1 cellular context compared by ENCODE assay signal in the genomic region with DNA sequence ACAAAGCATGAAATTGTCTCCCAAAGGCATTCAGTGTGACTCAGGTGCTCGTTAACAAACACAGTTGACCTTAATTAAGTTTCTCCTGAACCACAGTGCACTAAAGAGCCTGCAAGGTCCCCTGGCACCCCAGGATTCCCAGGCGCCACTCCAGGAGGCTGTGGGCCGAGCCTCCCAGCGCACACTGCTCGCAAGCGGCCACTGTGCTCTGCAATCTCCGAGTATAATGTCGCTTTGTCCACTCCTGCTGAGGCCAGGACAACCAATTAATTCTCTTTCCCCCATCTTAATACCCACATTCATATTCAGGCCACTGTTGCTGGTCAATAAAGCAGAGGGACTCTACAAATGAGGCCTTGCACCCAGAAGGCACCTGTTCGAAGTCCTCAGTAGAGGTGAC.
TF ChIP-seq lines count a peak whose summit lies in the region.

No MANE protein-coding gene starts in this region.

TF ChIP-seq in WTC11, 78 proteins besides CTCF, POLR2A, EP300 and RAD21 (continued from another document):
- TF ChIP-seq, protein P1, sequence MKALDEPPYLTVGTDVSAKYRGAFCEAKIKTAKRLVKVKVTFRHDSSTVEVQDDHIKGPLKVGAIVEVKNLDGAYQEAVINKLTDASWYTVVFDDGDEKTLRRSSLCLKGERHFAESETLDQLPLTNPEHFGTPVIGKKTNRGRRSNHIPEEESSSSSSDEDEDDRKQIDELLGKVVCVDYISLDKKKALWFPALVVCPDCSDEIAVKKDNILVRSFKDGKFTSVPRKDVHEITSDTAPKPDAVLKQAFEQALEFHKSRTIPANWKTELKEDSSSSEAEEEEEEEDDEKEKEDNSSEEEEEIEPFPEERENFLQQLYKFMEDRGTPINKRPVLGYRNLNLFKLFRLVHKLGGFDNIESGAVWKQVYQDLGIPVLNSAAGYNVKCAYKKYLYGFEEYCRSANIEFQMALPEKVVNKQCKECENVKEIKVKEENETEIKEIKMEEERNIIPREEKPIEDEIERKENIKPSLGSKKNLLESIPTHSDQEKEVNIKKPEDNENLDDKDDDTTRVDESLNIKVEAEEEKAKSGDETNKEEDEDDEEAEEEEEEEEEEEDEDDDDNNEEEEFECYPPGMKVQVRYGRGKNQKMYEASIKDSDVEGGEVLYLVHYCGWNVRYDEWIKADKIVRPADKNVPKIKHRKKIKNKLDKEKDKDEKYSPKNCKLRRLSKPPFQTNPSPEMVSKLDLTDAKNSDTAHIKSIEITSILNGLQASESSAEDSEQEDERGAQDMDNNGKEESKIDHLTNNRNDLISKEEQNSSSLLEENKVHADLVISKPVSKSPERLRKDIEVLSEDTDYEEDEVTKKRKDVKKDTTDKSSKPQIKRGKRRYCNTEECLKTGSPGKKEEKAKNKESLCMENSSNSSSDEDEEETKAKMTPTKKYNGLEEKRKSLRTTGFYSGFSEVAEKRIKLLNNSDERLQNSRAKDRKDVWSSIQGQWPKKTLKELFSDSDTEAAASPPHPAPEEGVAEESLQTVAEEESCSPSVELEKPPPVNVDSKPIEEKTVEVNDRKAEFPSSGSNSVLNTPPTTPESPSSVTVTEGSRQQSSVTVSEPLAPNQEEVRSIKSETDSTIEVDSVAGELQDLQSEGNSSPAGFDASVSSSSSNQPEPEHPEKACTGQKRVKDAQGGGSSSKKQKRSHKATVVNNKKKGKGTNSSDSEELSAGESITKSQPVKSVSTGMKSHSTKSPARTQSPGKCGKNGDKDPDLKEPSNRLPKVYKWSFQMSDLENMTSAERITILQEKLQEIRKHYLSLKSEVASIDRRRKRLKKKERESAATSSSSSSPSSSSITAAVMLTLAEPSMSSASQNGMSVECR (CRISPR knock-in tag; IDR thresholded peaks at IDR 0.05; ENCODE audit: borderline replicate concordance): no peak
- TF ChIP-seq PRRX2 (CRISPR knock-in tag; IDR thresholded peaks at IDR 0.05) (no peak), NR3C1 (CRISPR knock-in tag; conservative IDR thresholded peaks at IDR 0.05; ENCODE audit: low read depth) (no peak), ZNF317 (CRISPR knock-in tag; IDR thresholded peaks at IDR 0.05; ENCODE audit: borderline replicate concordance, low read depth) (no peak), ZNF416 (CRISPR knock-in tag; IDR thresholded peaks at IDR 0.05) (no peak), GRHL2 (CRISPR knock-in tag; IDR thresholded peaks at IDR 0.05; ENCODE audit: insufficient replicate concordance, severe bottlenecking) (no peak), ATF1 (CRISPR knock-in tag; IDR thresholded peaks at IDR 0.05) (no peak)
